8 cellular contexts compared by ENCODE assay signal in genomic region chr19:18571564-18572344, GRCh38. TPM values are rescaled to one million over a fixed set of nuclear protein-coding genes. Genes with fewer than 3 reads are reported as not detected.
DNase-seq lines count a peak whose midpoint lies in the region; ATAC-seq and TF ChIP-seq lines count a peak whose summit lies in the region.

Gene UBA52 (plus strand): TSS chr19:18571857. CDS start chr19:18573301, 1,444 bp downstream.

- H3K36me3 Mint-ChIP-seq in HFFc6 (ENCODE audit: low read depth) = peaks cover 44% of the 10 kb centered on the region

- peak; percentile 94 to 96 for TF ChIP-seq POLR2A in gastroesophageal sphincter (IDR thresholded peaks at IDR 0.05)

- H3K4me1 ChIP-seq in SK-N-SH (ENCODE audit: control insufficient read depth in 1 of 2, insufficient read depth in 2 of 2, low read depth in 1 of 2, low read length in 1 of 2) (peaks cover 10 to 16% of the 10 kb centered on the region in 2 experiments; a peak in 3 of 4 replicates), gastroesophageal sphincter (peaks cover 4 to 34% (median 15%) of the 10 kb centered on the region in 3 donors)

- H3K9ac ChIP-seq in SK-N-SH = peak within 1 kb of the TSS; percentile 95

- peak; percentile 97 for ATAC-seq in gastroesophageal sphincter

- H3K36me3 ChIP-seq in SK-N-SH (replicated peaks in 1 of 2; ENCODE audit: control insufficient read depth in 1 of 2, insufficient read depth in 2 of 2, low read length in 1 of 2) = peaks cover 40 to 51% of the 10 kb centered on the region in 2 experiments
- peaks cover 0 to 69% of the 10 kb centered on the region in 2 donors for H3K36me3 ChIP-seq in gastroesophageal sphincter

- H3K27me3 Mint-ChIP-seq in HFFc6 (ENCODE audit: insufficient read depth) = peaks cover 7% of the 10 kb centered on the region

- H3K27ac Mint-ChIP-seq in HFFc6 = peak within 1 kb of the TSS; percentile 89

- no peak for TF ChIP-seq RAD21 in SK-N-SH (IDR thresholded peaks at IDR 0.05; ENCODE audit: low read length)

- TF ChIP-seq CTCF in HFFc6 (IDR thresholded peaks at IDR 0.05) (no peak), SK-N-SH (IDR thresholded peaks at IDR 0.05) (no peak), gastroesophageal sphincter (IDR thresholded peaks at IDR 0.05) (peak in 1 of 4 experiments; percentile 17)

- H3K27me3 ChIP-seq in SK-N-SH (ENCODE audit: insufficient read depth) = no peaks in the 10 kb centered on the region
- H3K27me3 ChIP-seq in gastroesophageal sphincter = no peaks in the 10 kb centered on the region

- no peaks in the 10 kb centered on the region for H3K9me3 ChIP-seq in SK-N-SH
- H3K9me3 ChIP-seq in gastroesophageal sphincter = no peaks in the 10 kb centered on the region

- H3K4me1 Mint-ChIP-seq in HFFc6 (ENCODE audit: low read depth) = peaks cover 20% of the 10 kb centered on the region

- no peak; a peak in 1 of 4 replicates for TF ChIP-seq EP300 in SK-N-SH (IDR thresholded peaks at IDR 0.05; ENCODE audit: borderline replicate concordance in 1 of 2, low read depth in 1 of 2, low read length in 1 of 2)
- TF ChIP-seq EP300 in gastroesophageal sphincter (IDR thresholded peaks at IDR 0.05) = no peak

- peak within 1 kb of the TSS; percentile 82 for H2AFZ ChIP-seq in SK-N-SH (ENCODE audit: low read depth)

- peak within 1 kb of the TSS; percentile 98 for H3K4me3 Mint-ChIP-seq in HFFc6

- H3K27ac ChIP-seq in SK-N-SH (ENCODE audit: low read depth in 2 of 2, low read length in 1 of 2) (peak within 1 kb of the TSS; percentile 74 to 76), gastroesophageal sphincter (peak within 1 kb of the TSS; percentile 68 to 96 (median 94)), temporal lobe (ENCODE audit: low read depth, low read length) (peak within 1 kb of the TSS; percentile 77)

- no peaks in the 10 kb centered on the region for H3K9me3 Mint-ChIP-seq in HFFc6

- peaks cover 38% of the 10 kb centered on the region for H3F3A ChIP-seq in SK-N-SH (replicated peaks; ENCODE audit: insufficient read depth)

- H3K4me3 ChIP-seq in SK-N-SH (ENCODE audit: low read depth in 2 of 2, low read length in 1 of 2) (peak within 1 kb of the TSS; percentile 64 to 86), gastroesophageal sphincter (peak within 1 kb of the TSS; percentile 52 to 96)

- H3K9me2 ChIP-seq in SK-N-SH = no peaks in the 10 kb centered on the region

- peak within 1 kb of the TSS; percentile 95 for H3K4me2 ChIP-seq in SK-N-SH

- DNase-seq in GM04504 (ENCODE audit: low read depth) (peak; percentile 93), HFFc6 (peak; percentile 97), NCI-H1048 (lab: John Stamatoyannopoulos, UW) (peak; percentile 95), SK-N-SH (peak; percentile 96), occipital lobe (lab: John Stamatoyannopoulos, UW) (peak; percentile 94)
- DNase-seq in activated naive CD4-positive, alpha-beta T cell treated with anti-CD3 and anti-CD28 coated beads, Interleukin-2, amount 50 U/mL, for 16 hours = peak; percentile 99

- H3K79me2 ChIP-seq in SK-N-SH (ENCODE audit: insufficient read depth) = peaks cover 30% of the 10 kb centered on the region

- POLR2A ChIA-PET in SK-N-SH (lab: Yijun Ruan, JAX) = interaction anchor here (0.8 to 2.3 kb wide), 9 partner anchors 10 to 348 kb away, joined by 3 to 20 read pairs (median 6); partner anchors contain the start of genes COPE, DDX49, KXD1 and REX1BD

- CTCF ChIA-PET in SK-N-SH (lab: Yijun Ruan, JAX) = interaction anchor here (0.9 to 4.2 kb wide), 12 partner anchors 9 to 605 kb away, joined by 3 to 45 read pairs (median 4); partner anchors contain the start of genes KXD1 and REX1BD

- WGBS in SK-N-SH (ENCODE audit: low lambda C conversion rate) = under 1% methylated on average over 29 of the region's 75 CpGs
- 0% methylated on average over 2 to 10 of the region's 75 CpGs for WGBS in gastroesophageal sphincter (ENCODE audit: low coverage in 1 of 2), 2 donors

- H4K20me1 ChIP-seq in SK-N-SH (ENCODE audit: insufficient read depth) = peaks cover 33% of the 10 kb centered on the region

TF ChIP-seq in SK-N-SH, 30 proteins besides CTCF, POLR2A, EP300 and RAD21 (continues in another document):
- TF ChIP-seq GATA2 (CRISPR knock-in tag; IDR thresholded peaks at IDR 0.05) (no peak), RCOR1 (IDR thresholded peaks at IDR 0.05; ENCODE audit: low read length) (no peak), CHD2 (IDR thresholded peaks at IDR 0.05; ENCODE audit: low read length, partially characterized antibody) (peak; percentile 77), IRF3 (IDR thresholded peaks at IDR 0.05; ENCODE audit: low read depth, low read length) (no peak), TAF1 (IDR thresholded peaks at IDR 0.05; ENCODE audit: borderline replicate concordance, low read depth, low read length) (peak; percentile 96), EZH2phosphoT487 (IDR thresholded peaks at IDR 0.05; ENCODE audit: borderline replicate concordance, low read depth) (no peak), FOSL2 (IDR thresholded peaks at IDR 0.05; ENCODE audit: borderline replicate concordance, low read depth) (no peak; the same call in 1 of the 2 replicates), FOXJ3 (CRISPR knock-in tag; IDR thresholded peaks at IDR 0.05) (no peak), GABPA (IDR thresholded peaks at IDR 0.05; ENCODE audit: low read depth) (peak; percentile 87), RFX5 (IDR thresholded peaks at IDR 0.05; ENCODE audit: low read length) (peak; percentile 38; the same call in 1 of the 2 replicates), NFIC (IDR thresholded peaks at IDR 0.05; ENCODE audit: borderline replicate concordance) (no peak), FOXM1 (IDR thresholded peaks at IDR 0.05; ENCODE audit: low read depth) (no peak), MAX (IDR thresholded peaks at IDR 0.05; ENCODE audit: low read depth) (peak; percentile 100), REST (IDR thresholded peaks at IDR 0.05; ENCODE audit: low read depth, low read length) (peak; percentile 58; the same call in 1 of the 2 replicates), ELF1 (IDR thresholded peaks at IDR 0.05) (peak; percentile 99), SIN3A (IDR thresholded peaks at IDR 0.05; ENCODE audit: borderline replicate concordance, low read depth, low read length) (peak; percentile 96), RXRA (IDR thresholded peaks at IDR 0.05; ENCODE audit: borderline replicate concordance, low read depth) (no peak), MEF2A (IDR thresholded peaks at IDR 0.05; ENCODE audit: borderline replicate concordance, low read depth) (no peak), JUND (IDR thresholded peaks at IDR 0.05) (no peak; the same call in 1 of the 2 replicates), YY1 (IDR thresholded peaks at IDR 0.05; ENCODE audit: low read depth) (peak; percentile 99), SMC3 (IDR thresholded peaks at IDR 0.05; ENCODE audit: low read depth, low read length) (0 out of 2 replicates have a peak, but pooled peaks have one; percentile 5), POLR2AphosphoS5 (IDR thresholded peaks at IDR 0.05; ENCODE audit: low read depth, low read length) (peak; percentile 96), TCF12 (IDR thresholded peaks at IDR 0.05) (no peak), NRF1 (IDR thresholded peaks at IDR 0.05; ENCODE audit: low read depth, low read length) (peak; percentile 89)

RNA-seq across cellular contexts. Expression of gene UBA52, which starts in this region (rescaled TPM):
- 1,000 to 10,000 TPM; 1,140 to 1,305 (median 1,270) TPM for total RNA-seq in HFFc6 (2021; fragmentation: NEBNext Ultra II Directional; extraction: Animal tissue kit (Norgen Biotek cat#: 25700))
- polyA plus RNA-seq in SK-N-SH (2012; rRNA removed) = 2,690 and 3,026 TPM in 2 replicates
- polyA plus RNA-seq in SK-N-SH (2012; cell fraction: cytosol; rRNA removed) = 2,274 and 2,526 TPM in 2 replicates
- 940 and 1,966 TPM in 2 replicates for polyA plus RNA-seq in SK-N-SH (2012; cell fraction: nucleus; rRNA removed)
- total RNA-seq in gastroesophageal sphincter (100 to 1,000 TPM; 371 to 644 (median 574) TPM), occipital lobe (530 TPM), temporal lobe (313 TPM)

Comparison
In these comparisons a context has a peak if more than half of its experiments do, and no peak if none do; other contexts are left out.
1. Peak in every context shown above with its lines: DNase-seq, ATAC-seq, H3K4me3 ChIP-seq and H3K27ac ChIP-seq.